ENCODE assay signal across 22 cellular contexts in genomic region chr1:15405106-15405850, GRCh38. TPM values are rescaled to one million over a fixed set of nuclear protein-coding genes. Genes with fewer than 3 reads are reported as not detected.
DNase-seq lines count a peak whose midpoint lies in the region; ATAC-seq and TF ChIP-seq lines count a peak whose summit lies in the region.
"Had no signal": no experiment of that assay in that cellular context is flagged by ENCODE, and none has a peak within 500 bp of the region (broad histone marks: within the 10 kb centered on the region; RNA-seq: fewer than 3 reads in every experiment).

No MANE protein-coding gene starts in this region.

- H3K27me3 Mint-ChIP-seq in CD4-positive, alpha-beta memory T cell, result no peaks in the 10 kb centered on the region
- H3K27me3 Mint-ChIP-seq in CD8-positive, alpha-beta T cell (ENCODE audit: low read depth), result no peaks in the 10 kb centered on the region
- H3K27me3 Mint-ChIP-seq in central memory CD8-positive, alpha-beta T cell, result no peaks in the 10 kb centered on the region
- H3K27me3 Mint-ChIP-seq in nephron progenitor cell (ENCODE audit: low read depth, poor library complexity), result peaks cover 17% of the 10 kb centered on the region

- no peak overlapping the region for H2AFZ ChIP-seq in SK-N-SH (ENCODE audit: low read depth)
- H2AFZ ChIP-seq: GM23248 had no signal

- H4K20me1 ChIP-seq in SK-N-SH (ENCODE audit: insufficient read depth), result no peaks in the 10 kb centered on the region

- peaks cover 20% of the 10 kb centered on the region for H3F3A ChIP-seq in SK-N-SH (replicated peaks; ENCODE audit: insufficient read depth)

- H3K4me1 Mint-ChIP-seq in CD4-positive, alpha-beta memory T cell, result peaks cover 1 to 32% (median 16%) of the 10 kb centered on the region in 4 donors
- peaks cover 20% of the 10 kb centered on the region for H3K4me1 Mint-ChIP-seq in CD8-positive, alpha-beta T cell (ENCODE audit: low read depth)
- H3K4me1 Mint-ChIP-seq in central memory CD8-positive, alpha-beta T cell, result peaks cover 46% of the 10 kb centered on the region
- H3K4me1 Mint-ChIP-seq in nephron progenitor cell, result peaks cover 33% of the 10 kb centered on the region

- no peak for TF ChIP-seq CTCF in CD8-positive, alpha-beta T cell (IDR thresholded peaks at IDR 0.05)
- TF ChIP-seq CTCF in nephron progenitor cell (IDR thresholded peaks at IDR 0.05), result no peak
- no peak for TF ChIP-seq CTCF in SK-N-SH (IDR thresholded peaks at IDR 0.05)
- TF ChIP-seq CTCF in tibial nerve (IDR thresholded peaks at IDR 0.05), result no peak

- no peak overlapping the region for H3K4me2 ChIP-seq in SK-N-SH

- H3K27ac ChIP-seq in CD4-positive, alpha-beta memory T cell (ENCODE audit: low read depth, low read length), result no peak overlapping the region
- H3K27ac ChIP-seq in CD8-positive, alpha-beta T cell (ENCODE audit: low read depth, low read length), result no peak overlapping the region
- H3K27ac ChIP-seq in SK-N-SH (ENCODE audit: low read depth in 2 of 2, low read length in 1 of 2) (no peak overlapping the region), tibial nerve (no peak overlapping the region)
- H3K27ac ChIP-seq: GM23248 had no signal

- no peak for TF ChIP-seq POLR2A in tibial nerve (IDR thresholded peaks at IDR 0.05)

- no peaks in the 10 kb centered on the region for H3K36me3 ChIP-seq in CD4-positive, alpha-beta memory T cell (ENCODE audit: insufficient read depth, low read length)
- H3K36me3 ChIP-seq in CD8-positive, alpha-beta T cell (ENCODE audit: insufficient read depth, low read length), result no peaks in the 10 kb centered on the region
- H3K36me3 ChIP-seq in SK-N-SH (replicated peaks in 1 of 2; ENCODE audit: control insufficient read depth in 1 of 2, insufficient read depth in 2 of 2, low read length in 1 of 2) (no peaks in the 10 kb centered on the region), tibial nerve (no peaks in the 10 kb centered on the region)
- H3K36me3 ChIP-seq: MG63 had no signal

- no peak for TF ChIP-seq RAD21 in SK-N-SH (IDR thresholded peaks at IDR 0.05; ENCODE audit: low read length)

- DNase-seq in CD4-positive, alpha-beta memory T cell, result no peak
- DNase-seq in CD8-positive, alpha-beta T cell, result no peak
- no peak for DNase-seq in central memory CD8-positive, alpha-beta T cell (ENCODE audit: low spot score in 2 of 2)
- DNase-seq in nephron progenitor cell, result no peak
- DNase-seq in SK-N-SH, result no peak
- no peak for DNase-seq in tibial nerve (ENCODE audit: low spot score in 2 of 2)
- DNase-seq: CD4-positive, CD25-positive, alpha-beta regulatory T cell; DND-41; GM23248; H9; MG63; NCI-H1417; NCI-H187; NCI-H510A; NCI-H748 treated with DMSO at 0.1 percent for 48 hours; NK-92 treated with Interleukin-12 subunit alpha and Interleukin-12 subunit beta, amount 100 ng/mL, for 24 hours; SHP77 treated with DMSO at 0.1 percent for 48 hours had no signal

- H3K4me3 ChIP-seq in CD4-positive, alpha-beta memory T cell (ENCODE audit: low read length in 2 of 2), result no peak overlapping the region
- no peak overlapping the region for H3K4me3 ChIP-seq in CD8-positive, alpha-beta T cell (ENCODE audit: low read depth, low read length)
- no peak overlapping the region for H3K4me3 ChIP-seq in SK-N-SH (ENCODE audit: low read depth in 2 of 2, low read length in 1 of 2)
- no peak overlapping the region for H3K4me3 ChIP-seq in tibial nerve
- H3K4me3 ChIP-seq: GM23248, K562, MG63 had no signal

- intact Hi-C loops in CD4-positive, alpha-beta memory T cell (cut with micrococcal nuclease), result no loop called here
- intact Hi-C loops in CD8-positive, alpha-beta T cell (cut with DNase I, micrococcal nuclease), result loop anchor here in 1 of 2 experiments (5.0 kb wide), 2 partner anchors 812 to 962 kb away; partner anchors contain the start of gene SZRD1

- H3K9ac ChIP-seq in SK-N-SH, result no peak overlapping the region
- H3K9ac ChIP-seq: GM23248 had no signal

- H3K9me3 ChIP-seq in CD4-positive, alpha-beta memory T cell (ENCODE audit: control insufficient read depth in 1 of 2, low read length in 2 of 2), result no peaks in the 10 kb centered on the region
- no peaks in the 10 kb centered on the region for H3K9me3 ChIP-seq in CD8-positive, alpha-beta T cell (ENCODE audit: low read length)
- H3K9me3 ChIP-seq in SK-N-SH (no peaks in the 10 kb centered on the region), tibial nerve (peaks cover 0 to 1% (median 0%) of the 10 kb centered on the region in 4 donors)
- H3K9me3 ChIP-seq: MG63 had no signal

- H3K9me2 ChIP-seq in SK-N-SH, result no peaks in the 10 kb centered on the region

- peaks cover 0 to 1% of the 10 kb centered on the region in 2 donors for H3K36me3 Mint-ChIP-seq in CD4-positive, alpha-beta memory T cell
- no peaks in the 10 kb centered on the region for H3K36me3 Mint-ChIP-seq in CD8-positive, alpha-beta T cell
- H3K36me3 Mint-ChIP-seq in central memory CD8-positive, alpha-beta T cell (ENCODE audit: insufficient read depth), result peaks cover 15% of the 10 kb centered on the region
- no peaks in the 10 kb centered on the region for H3K36me3 Mint-ChIP-seq in nephron progenitor cell (ENCODE audit: low read depth)
- H3K36me3 Mint-ChIP-seq: CD4-positive, CD25-positive, alpha-beta regulatory T cell had no signal

- peaks cover 4% of the 10 kb centered on the region for H3K79me2 ChIP-seq in SK-N-SH (ENCODE audit: insufficient read depth)

- CTCF ChIA-PET in CD4-positive, alpha-beta memory T cell (lab: Charles Lee; ENCODE audit: partially characterized antibody), result interaction anchor here (0.6 to 1.9 kb wide), 3 partner anchors 11 to 77 kb away, joined by 3 to 5 read pairs (median 3); no protein-coding TSS in a partner anchor
- CTCF ChIA-PET in CD8-positive, alpha-beta T cell (lab: Charles Lee), result interaction anchor here (0.6 to 1.4 kb wide), 2 partner anchors 47 to 82 kb away, joined by 3 read pairs; no protein-coding TSS in a partner anchor
- CTCF ChIA-PET in SK-N-SH (lab: Yijun Ruan, JAX), result interaction anchor here (2.6 kb wide), 1 partner anchor 81 kb away, joined by 7 read pairs; no protein-coding TSS in a partner anchor

- peaks cover 0 to 2% (median 0%) of the 10 kb centered on the region in 8 donors for H3K9me3 Mint-ChIP-seq in CD4-positive, alpha-beta memory T cell
- H3K9me3 Mint-ChIP-seq in CD8-positive, alpha-beta T cell, result peaks cover 1% of the 10 kb centered on the region
- H3K9me3 Mint-ChIP-seq in central memory CD8-positive, alpha-beta T cell, result no peaks in the 10 kb centered on the region
- no peaks in the 10 kb centered on the region for H3K9me3 Mint-ChIP-seq in nephron progenitor cell

- H3K4me1 ChIP-seq in CD4-positive, alpha-beta memory T cell (ENCODE audit: insufficient read depth, low read length), result peaks cover 7% of the 10 kb centered on the region
- peaks cover 12% of the 10 kb centered on the region for H3K4me1 ChIP-seq in CD8-positive, alpha-beta T cell (ENCODE audit: insufficient read depth, low read length)
- H3K4me1 ChIP-seq in SK-N-SH (ENCODE audit: control insufficient read depth in 1 of 2, insufficient read depth in 2 of 2, low read depth in 1 of 2, low read length in 1 of 2) (peaks cover 18 to 25% of the 10 kb centered on the region in 2 experiments; a peak in 3 of 4 replicates), tibial nerve (peaks cover 0 to 28% (median 5%) of the 10 kb centered on the region in 4 donors)

- WGBS in SK-N-SH (ENCODE audit: low lambda C conversion rate), result 99% methylated on average over 8 of the region's 9 CpGs
- 82 to 84% methylated on average over 9 of the region's 9 CpGs for WGBS in tibial nerve, 2 donors

- peak overlapping the region in 4 of 8 donors; percentile 21 to 70 (median 48) for H3K4me3 Mint-ChIP-seq in CD4-positive, alpha-beta memory T cell
- no peak overlapping the region for H3K4me3 Mint-ChIP-seq in CD8-positive, alpha-beta T cell
- peak overlapping the region; percentile 72 for H3K4me3 Mint-ChIP-seq in central memory CD8-positive, alpha-beta T cell
- no peak overlapping the region for H3K4me3 Mint-ChIP-seq in nephron progenitor cell

- POLR2A ChIA-PET in CD4-positive, alpha-beta memory T cell (lab: Charles Lee; ENCODE audit: partially characterized antibody), result interaction anchor here (6.2 kb wide), 1 partner anchor 14 kb away, joined by 38 read pairs; no protein-coding TSS in a partner anchor
- POLR2A ChIA-PET in CD8-positive, alpha-beta T cell (lab: Charles Lee), result interaction anchor here (1.2 kb wide), 1 partner anchor 12 kb away, joined by 4 read pairs; no protein-coding TSS in a partner anchor
- POLR2A ChIA-PET in SK-N-SH (lab: Yijun Ruan, JAX), result no interaction called here

- ATAC-seq in CD8-positive, alpha-beta T cell, result no peak
- ATAC-seq in central memory CD8-positive, alpha-beta T cell (replicated peaks; ENCODE audit: extremely low read depth, poor library complexity, severe bottlenecking), result no peak
- ATAC-seq in GM18909 (IDR thresholded peaks at IDR 0.05; ENCODE audit: poor library complexity, unreplicated experiment), result no peak
- ATAC-seq: K562 had no signal

- no peaks in the 10 kb centered on the region for H3K27me3 ChIP-seq in CD4-positive, alpha-beta memory T cell (ENCODE audit: insufficient read depth, low read length)
- no peaks in the 10 kb centered on the region for H3K27me3 ChIP-seq in CD8-positive, alpha-beta T cell (ENCODE audit: insufficient read depth, low read length)
- no peaks in the 10 kb centered on the region for H3K27me3 ChIP-seq in SK-N-SH (ENCODE audit: insufficient read depth)
- H3K27me3 ChIP-seq in tibial nerve, result no peaks in the 10 kb centered on the region
- H3K27me3 ChIP-seq: MG63 had no signal

- peak overlapping the region in 6 of 7 donors; percentile 68 to 91 (median 85) for H3K27ac Mint-ChIP-seq in CD4-positive, alpha-beta memory T cell
- peak overlapping the region; percentile 82 for H3K27ac Mint-ChIP-seq in CD8-positive, alpha-beta T cell
- H3K27ac Mint-ChIP-seq in central memory CD8-positive, alpha-beta T cell (ENCODE audit: low read depth), result peak overlapping the region; percentile 90
- peak overlapping the region; percentile 81 for H3K27ac Mint-ChIP-seq in nephron progenitor cell
- H3K27ac Mint-ChIP-seq: CD4-positive, CD25-positive, alpha-beta regulatory T cell; H9 had no signal

- TF ChIP-seq EP300 in SK-N-SH (IDR thresholded peaks at IDR 0.05; ENCODE audit: borderline replicate concordance in 1 of 2, low read depth in 1 of 2, low read length in 1 of 2), result no peak
- TF ChIP-seq EP300 in tibial nerve (IDR thresholded peaks at IDR 0.05), result no peak

RNA-seq across cellular contexts. Expression of gene EFHD2, which starts 4.4 kb away (rescaled TPM):
- 10 to 100 TPM; 46.4 to 50.3 TPM for total RNA-seq in CD4-positive, alpha-beta memory T cell
- polyA plus RNA-seq in CD4-positive, alpha-beta memory T cell, result 10 to 100 TPM; 58.4 to 66.7 TPM
- total RNA-seq in CD8-positive, alpha-beta T cell, result 10 to 100 TPM; 81.2 to 87.9 TPM
- 45.1 and 59.8 TPM in 2 replicates for polyA plus RNA-seq in SK-N-SH (2012; rRNA removed)
- polyA plus RNA-seq in SK-N-SH (2012; cell fraction: cytosol; rRNA removed), result 36.4 and 48.6 TPM in 2 replicates
- polyA plus RNA-seq in SK-N-SH (2012; cell fraction: nucleus; rRNA removed), result 55.1 and 74.5 TPM in 2 replicates
- total RNA-seq in tibial nerve, result 10 to 100 TPM; 17.0 to 61.5 (median 29.6) TPM

RNA-seq across cellular contexts. Expression of gene CTRC, which starts 33.0 kb away (rescaled TPM):
- total RNA-seq in CD4-positive, alpha-beta memory T cell, result under 1 TPM in 1 of 2 experiments, not detected in 1; 0.17 TPM
- not detected for polyA plus RNA-seq in CD4-positive, alpha-beta memory T cell
- total RNA-seq in CD8-positive, alpha-beta T cell, result 1 to 10 TPM in 1 of 2 experiments, under 1 TPM in 1; 0.83 to 1.9 TPM
- 0.26 and 0.67 TPM in 2 replicates for polyA plus RNA-seq in SK-N-SH (2012; rRNA removed)
- 0.08 TPM in 1 of 2 replicates, not detected in the other for polyA plus RNA-seq in SK-N-SH (2012; cell fraction: cytosol; rRNA removed)
- 5.1 and 5.6 TPM in 2 replicates for polyA plus RNA-seq in SK-N-SH (2012; cell fraction: nucleus; rRNA removed)
- 1 to 10 TPM in 3 of 4 donors, under 1 TPM in 1; 0.98 to 5.7 (median 1.9) TPM for total RNA-seq in tibial nerve
- total RNA-seq: G401, GM23248, H9, LHCN-M2 had no signal
- polyA plus RNA-seq: BJ; CD4-positive, CD25-positive, alpha-beta regulatory T cell; GM23248; K562 had no signal

RNA-seq across cellular contexts. Expression of gene CELA2A, which starts 51.3 kb away (rescaled TPM):
- not detected for total RNA-seq in CD4-positive, alpha-beta memory T cell
- polyA plus RNA-seq in CD4-positive, alpha-beta memory T cell, result not detected
- total RNA-seq in CD8-positive, alpha-beta T cell, result not detected
- not detected in 2 replicates for polyA plus RNA-seq in SK-N-SH (2012; rRNA removed)
- not detected in 2 replicates for polyA plus RNA-seq in SK-N-SH (2012; cell fraction: cytosol; rRNA removed)
- not detected in 2 replicates for polyA plus RNA-seq in SK-N-SH (2012; cell fraction: nucleus; rRNA removed)
- total RNA-seq in tibial nerve, result 1 to 10 TPM in 3 of 4 donors, under 1 TPM in 1; 0.42 to 9.3 (median 1.5) TPM
- total RNA-seq: CD4-positive, CD25-positive, alpha-beta regulatory T cell; G401; GM23248; H9; LHCN-M2 had no signal
- polyA plus RNA-seq: BJ; CD4-positive, CD25-positive, alpha-beta regulatory T cell; GM23248; K562 had no signal
